In genomic region chr10:96585726-96586418, GRCh38 we compare ENCODE assay signal across 9 cellular contexts. TPM values are rescaled to one million over a fixed set of nuclear protein-coding genes. Genes with fewer than 3 reads are reported as not detected.
DNase-seq lines count a peak whose midpoint lies in the region; ATAC-seq and FAIRE-seq lines count a peak whose summit lies in the region.
"Had no signal": no experiment of that assay in that cellular context is flagged by ENCODE, and none has a peak within 500 bp of the region (broad histone marks: within the 10 kb centered on the region; RNA-seq: fewer than 3 reads in every experiment).

No MANE protein-coding gene starts in this region.

- H3K4me3 ChIP-seq in HUES6 (ENCODE audit: low read depth, low read length) (peak overlapping the region; percentile 97), iPS DF 6.9 (ENCODE audit: low read length) (peak overlapping the region; percentile 87), small intestine (ENCODE audit: low read depth in 1 of 2, low read length in 2 of 2) (peak overlapping the region; percentile 74 to 95)

- DNase-seq in NCI-H82 (lab: John Stamatoyannopoulos, UW) = peak; percentile 61
- DNase-seq in NCI-H82 treated with DMSO at 0.1 percent for 48 hours (lab: John Stamatoyannopoulos, UW; ENCODE audit: unreplicated experiment) = no peak
- DNase-seq in activated naive CD4-positive, alpha-beta T cell treated with anti-CD3 and anti-CD28 coated beads, Interleukin-2, amount 10 ng/mL, durations not matched to agents 7 days and 5 days = no peak
- no peak for DNase-seq in iPS DF 6.9 (ENCODE audit: low read depth, low spot score)
- DNase-seq in small intestine = peak; percentile 91
- no peak for DNase-seq in GM19240 (ENCODE audit: insufficient read length, low spot score)

- WGBS in iPS DF 6.9 (ENCODE audit: insufficient coverage, insufficient read length) = no CpG with 5 or more reads among the region's 21 CpGs
- 1 to 2% (median 2%) methylated on average over 21 of the region's 21 CpGs for WGBS in small intestine, 3 donors

- CTCF ChIA-PET in activated naive CD4-positive, alpha-beta T cell treated with anti-CD3 and anti-CD28 coated beads, Interleukin-2, amount 10 ng/mL, durations not matched to agents 7 days and 5 days (lab: Charles Lee) = no interaction called here

- peaks cover 3% of the 10 kb centered on the region for H3K27me3 Mint-ChIP-seq in activated naive CD4-positive, alpha-beta T cell treated with anti-CD3 and anti-CD28 coated beads, Interleukin-2, amount 10 ng/mL, durations not matched to agents 7 days and 5 days

- H3K9me3 Mint-ChIP-seq in activated naive CD4-positive, alpha-beta T cell treated with anti-CD3 and anti-CD28 coated beads, Interleukin-2, amount 10 ng/mL, durations not matched to agents 7 days and 5 days = no peaks in the 10 kb centered on the region

- peak overlapping the region; percentile 95 for H3K9ac ChIP-seq in HUES6 (ENCODE audit: low read length)

- peaks cover 17% of the 10 kb centered on the region for H3K4me1 ChIP-seq in HUES6 (ENCODE audit: control insufficient read depth, insufficient read depth, low read length)
- no peaks in the 10 kb centered on the region for H3K4me1 ChIP-seq in iPS DF 6.9 (ENCODE audit: control insufficient read depth, insufficient read depth, low read length)
- H3K4me1 ChIP-seq in small intestine (ENCODE audit: control insufficient read depth in 2 of 2, insufficient read depth in 1 of 2, low read depth in 1 of 2, low read length in 1 of 2) = peaks cover 7 to 11% of the 10 kb centered on the region in 2 donors

- no peak for FAIRE-seq in small intestine (lab: Jason Lieb, UNC)
- FAIRE-seq: G401.6 had no signal

- no peak for ATAC-seq in HG02759 (IDR thresholded peaks at IDR 0.05; ENCODE audit: unreplicated experiment)

- peak overlapping the region; percentile 94 for H3K4me3 Mint-ChIP-seq in activated naive CD4-positive, alpha-beta T cell treated with anti-CD3 and anti-CD28 coated beads, Interleukin-2, amount 10 ng/mL, durations not matched to agents 7 days and 5 days

- peaks cover 22% of the 10 kb centered on the region for H3K36me3 Mint-ChIP-seq in activated naive CD4-positive, alpha-beta T cell treated with anti-CD3 and anti-CD28 coated beads, Interleukin-2, amount 10 ng/mL, durations not matched to agents 7 days and 5 days

- H3K36me3 ChIP-seq in HUES6 (ENCODE audit: control insufficient read depth, insufficient read depth, low read length) (no peaks in the 10 kb centered on the region), iPS DF 6.9 (ENCODE audit: control insufficient read depth, insufficient read depth, low read length) (no peaks in the 10 kb centered on the region; the same call in 1 of the 2 replicates), small intestine (ENCODE audit: control insufficient read depth in 2 of 2, insufficient read depth in 2 of 2, low read length in 2 of 2) (no peaks in the 10 kb centered on the region)

- H3K9me3 ChIP-seq in HUES6 (ENCODE audit: control insufficient read depth, insufficient read depth, low read depth, low read length) (no peaks in the 10 kb centered on the region; the same call in 1 of the 2 replicates), iPS DF 6.9 (ENCODE audit: control insufficient read depth, insufficient read depth, low read length) (no peaks in the 10 kb centered on the region), small intestine (ENCODE audit: control insufficient read depth, low read depth) (no peaks in the 10 kb centered on the region)

- peaks cover 34% of the 10 kb centered on the region for H3K4me1 Mint-ChIP-seq in activated naive CD4-positive, alpha-beta T cell treated with anti-CD3 and anti-CD28 coated beads, Interleukin-2, amount 10 ng/mL, durations not matched to agents 7 days and 5 days

- H3K27me3 ChIP-seq in HUES6 (ENCODE audit: control insufficient read depth, insufficient read depth, low read length) = no peaks in the 10 kb centered on the region
- peaks cover 1% of the 10 kb centered on the region; the same call in 1 of the 2 replicates for H3K27me3 ChIP-seq in iPS DF 6.9 (ENCODE audit: control insufficient read depth, insufficient read depth, low read length)
- H3K27me3 ChIP-seq in small intestine (ENCODE audit: control insufficient read depth in 2 of 2, insufficient read depth in 2 of 2, low read length in 2 of 2) = no peaks in the 10 kb centered on the region

- H3K27ac ChIP-seq in HUES6 (ENCODE audit: low read depth, low read length) (peak overlapping the region; percentile 94), iPS DF 6.9 (ENCODE audit: low read length) (no peak overlapping the region), small intestine (ENCODE audit: low read depth in 1 of 2, low read length in 1 of 2) (peak overlapping the region; percentile 99 to 100)

- peak overlapping the region; percentile 96 for H3K27ac Mint-ChIP-seq in activated naive CD4-positive, alpha-beta T cell treated with anti-CD3 and anti-CD28 coated beads, Interleukin-2, amount 10 ng/mL, durations not matched to agents 7 days and 5 days

RNA-seq across cellular contexts. Expression of gene TM9SF3, which starts 0.9 kb away (rescaled TPM):
- 10 to 100 TPM; 30.3 to 91.1 (median 34.0) TPM for polyA plus RNA-seq in small intestine

Comparison
In these comparisons a context has a peak if more than half of its experiments do, and no peak if none do; other contexts are left out.
1. DNase-seq: peak in NCI-H82 (single experiment) and small intestine (single experiment); none in NCI-H82 treated with DMSO at 0.1 percent for 48 hours (single experiment), activated naive CD4-positive, alpha-beta T cell treated with anti-CD3 and anti-CD28 coated beads, Interleukin-2, amount 10 ng/mL, durations not matched to agents 7 days and 5 days (single experiment), iPS DF 6.9 (single experiment) and GM19240 (single experiment).
2. Peak in every context shown above with its lines, with median percentiles within 50 percentile points of each other: H3K4me3 ChIP-seq.